8 cellular contexts compared by ENCODE assay signal in the genomic region with DNA sequence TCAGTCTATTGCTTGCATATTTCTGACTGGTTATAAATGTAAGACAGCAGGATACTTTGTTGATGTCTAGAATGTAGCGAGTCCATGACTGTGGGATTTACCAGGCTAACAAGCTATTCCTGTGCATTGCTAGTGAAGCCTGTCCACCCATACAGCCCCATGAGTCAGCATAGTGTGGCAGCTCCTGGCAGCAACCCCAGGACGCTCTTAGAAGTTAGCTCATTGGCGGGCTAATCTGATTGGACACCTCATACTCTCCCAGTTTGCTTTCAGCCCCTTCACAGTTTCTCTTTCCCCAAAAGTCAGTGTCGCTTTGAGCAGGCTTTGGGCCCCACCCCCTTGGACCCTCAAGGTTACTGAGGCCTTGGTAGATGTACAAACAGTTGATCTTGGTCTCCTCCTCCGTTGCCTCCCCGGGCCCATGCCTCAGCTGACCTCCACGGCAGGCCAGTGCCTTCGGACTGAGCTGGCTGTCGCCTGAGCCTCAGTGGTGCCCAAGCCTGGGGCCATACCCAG. TPM values are rescaled to one million over a fixed set of nuclear protein-coding genes. Genes with fewer than 3 reads are reported as not detected.
A peak's percentile ranks its signal among the peaks of the same experiment; 100 is the strongest.
DNase-seq lines count a peak whose midpoint lies in the region; ATAC-seq and TF ChIP-seq lines count a peak whose summit lies in the region.

No MANE protein-coding gene starts in this region.

- peaks cover 10% of the 10 kb centered on the region for H3K4me1 ChIP-seq in ovary (ENCODE audit: insufficient read depth)

- no peaks in the 10 kb centered on the region for H3K27me3 ChIP-seq in ovary

- no peaks in the 10 kb centered on the region for H3K9me3 ChIP-seq in ovary

- no peak for TF ChIP-seq EP300 in ovary (IDR thresholded peaks at IDR 0.05)

- H3K4me3 ChIP-seq in ovary = no peak overlapping the region

- no peaks in the 10 kb centered on the region for H3K36me3 ChIP-seq in ovary

- H3K27ac ChIP-seq in epithelial cell of prostate (no peak overlapping the region), ovary (no peak overlapping the region)

- 36 to 59% (median 56%) methylated on average over 9 of the region's 9 CpGs for WGBS in ovary, 3 donors

- no peak for TF ChIP-seq POLR2A in ovary (IDR thresholded peaks at IDR 0.05)

- intact Hi-C loops in ovary (cut with DNase I) = loop anchor here in 1 of 4 donors (10.0 kb wide), 1 partner anchor 146 kb away; no protein-coding TSS in a partner anchor

- ATAC-seq in HG03571 (IDR thresholded peaks at IDR 0.05; ENCODE audit: unreplicated experiment) = no peak

- TF ChIP-seq CTCF in ovary (IDR thresholded peaks at IDR 0.05) (no peak), GM20000 (IDR thresholded peaks at IDR 0.05; ENCODE audit: extremely low read depth, missing control alignments) (no peak)

- DNase-seq in Daoy (ENCODE audit: low read depth) (peak; percentile 88), OCI-M1 (lab: John Stamatoyannopoulos, UW) (peak; percentile 77), epithelial cell of prostate (ENCODE audit: low read depth, low spot score) (peak; percentile 60), ovary (peak in 4 of 5 donors; percentile 27 to 47 (median 41)), NCI-H2196 treated with DMSO at 0.1 percent for 48 hours (lab: John Stamatoyannopoulos, UW; ENCODE audit: unreplicated experiment) (no peak), NCI-H146 treated with DMSO at 0.1 percent for 48 hours (lab: John Stamatoyannopoulos, UW; ENCODE audit: unreplicated experiment) (no peak), GM20000 (ENCODE audit: low spot score) (no peak)

RNA-seq across cellular contexts. Expression of gene COA5, which starts 48.0 kb away (rescaled TPM):
- 22.3 and 26.1 TPM in 2 replicates for total RNA-seq in Daoy (2014; rRNA removed; shearing (Covaris generic))
- 10 to 100 TPM; 27.2 to 35.4 (median 31.2) TPM for total RNA-seq in ovary
- 10 to 100 TPM; 33.6 to 42.5 TPM for polyA plus RNA-seq in ovary

RNA-seq across cellular contexts. Expression of gene UNC50, which starts 48.1 kb away (rescaled TPM):
- total RNA-seq in Daoy (2014; rRNA removed; shearing (Covaris generic)) = 99.4 and 108 TPM in 2 replicates
- total RNA-seq in ovary = 10 to 100 TPM; 32.2 to 50.0 (median 42.4) TPM
- polyA plus RNA-seq in ovary = 10 to 100 TPM; 41.8 to 58.8 TPM

Comparison
In these comparisons a context has a peak if more than half of its experiments do, and no peak if none do; other contexts are left out.
1. DNase-seq: peak in Daoy (single experiment), OCI-M1 (single experiment), epithelial cell of prostate (single experiment) and ovary (4 of 5); none in NCI-H2196 treated with DMSO at 0.1 percent for 48 hours (single experiment), NCI-H146 treated with DMSO at 0.1 percent for 48 hours (single experiment) and GM20000 (single experiment).